In genomic region chr12:109250523-109250922, GRCh38 we compare ENCODE assay signal across 17 cellular contexts. TPM values are rescaled to one million over a fixed set of nuclear protein-coding genes. Genes with fewer than 3 reads are reported as not detected.
DNase-seq lines count a peak whose midpoint lies in the region; ATAC-seq and TF ChIP-seq lines count a peak whose summit lies in the region.
"Had no signal": no experiment of that assay in that cellular context is flagged by ENCODE, and none has a peak within 500 bp of the region (broad histone marks: within the 10 kb centered on the region; RNA-seq: fewer than 3 reads in every experiment).

No MANE protein-coding gene starts in this region.

- H3K4me3 Mint-ChIP-seq in activated T-cell treated with anti-CD3 and anti-CD28 coated beads, Interleukin-2, amount 50 U/mL, for 24 hours = no peak overlapping the region
- H3K4me3 Mint-ChIP-seq in activated T-helper 2 cell treated with anti-CD3 and anti-CD28 coated beads, Interferon-gamma antibody, Interleukin-2, Interleukin-4, amounts not matched to agents 10 μg/mL and 5 μg/mL and 100 μg/mL, durations not matched to agents 14 hours and 24 hours and 36 hours (ENCODE audit: low read depth) = no peak overlapping the region
- no peak overlapping the region for H3K4me3 Mint-ChIP-seq in mesothelial cell of epicardium
- H3K4me3 Mint-ChIP-seq: CD8-positive, alpha-beta memory T cell; GM23338; IgD-negative memory B cell had no signal

- H3K36me3 ChIP-seq in A673 (ENCODE audit: insufficient read depth, low read length, poor library complexity, severe bottlenecking) = no peaks in the 10 kb centered on the region

- no peak for TF ChIP-seq RAD21 in Ishikawa (IDR thresholded peaks at IDR 0.05; ENCODE audit: low read depth)

- H3K9me3 Mint-ChIP-seq in activated T-cell treated with anti-CD3 and anti-CD28 coated beads, Interleukin-2, amount 50 U/mL, for 24 hours = peaks cover 18% of the 10 kb centered on the region
- peaks cover 28% of the 10 kb centered on the region for H3K9me3 Mint-ChIP-seq in activated T-helper 2 cell treated with anti-CD3 and anti-CD28 coated beads, Interferon-gamma antibody, Interleukin-2, Interleukin-4, amounts not matched to agents 10 μg/mL and 5 μg/mL and 100 μg/mL, durations not matched to agents 14 hours and 24 hours and 36 hours
- peaks cover 11% of the 10 kb centered on the region for H3K9me3 Mint-ChIP-seq in mesothelial cell of epicardium

- no peak for TF ChIP-seq CTCF in mesothelial cell of epicardium (IDR thresholded peaks at IDR 0.05; ENCODE audit: unreplicated experiment)
- no peak for TF ChIP-seq CTCF in A673 (conservative IDR thresholded peaks at IDR 0.05; ENCODE audit: low read depth, low read length)

- H3K4me3 ChIP-seq in A673 (ENCODE audit: low read depth, low read length, poor library complexity, severe bottlenecking) = no peak overlapping the region
- H3K4me3 ChIP-seq: A549, BLaER1, GM23338 had no signal

- no peak overlapping the region for H3K27ac ChIP-seq in A673 (ENCODE audit: low read depth, low read length, poor library complexity, severe bottlenecking)
- H3K27ac ChIP-seq: A549, BLaER1 had no signal

- intact Hi-C loops in activated T-helper 2 cell treated with anti-CD3 and anti-CD28 coated beads, Interferon-gamma antibody, Interleukin-2, Interleukin-4, amounts not matched to agents 10 μg/mL and 5 μg/mL and 100 μg/mL, durations not matched to agents 14 hours and 24 hours and 36 hours (cut with micrococcal nuclease) = no loop called here
- intact Hi-C loops in A673 (cut with micrococcal nuclease; ENCODE audit: unreplicated experiment) = no loop called here

- no peak for ATAC-seq in GM21423 (IDR thresholded peaks at IDR 0.05; ENCODE audit: unreplicated experiment)
- ATAC-seq: A549, GM23338 had no signal

- CTCF ChIA-PET in A673 (lab: Charles Lee) = no interaction called here

- no peaks in the 10 kb centered on the region for H3K27me3 Mint-ChIP-seq in activated T-cell treated with anti-CD3 and anti-CD28 coated beads, Interleukin-2, amount 50 U/mL, for 24 hours
- H3K27me3 Mint-ChIP-seq in activated T-helper 2 cell treated with anti-CD3 and anti-CD28 coated beads, Interferon-gamma antibody, Interleukin-2, Interleukin-4, amounts not matched to agents 10 μg/mL and 5 μg/mL and 100 μg/mL, durations not matched to agents 14 hours and 24 hours and 36 hours (ENCODE audit: low read depth) = no peaks in the 10 kb centered on the region
- H3K27me3 Mint-ChIP-seq in mesothelial cell of epicardium (ENCODE audit: low read depth) = no peaks in the 10 kb centered on the region
- H3K27me3 Mint-ChIP-seq: CD8-positive, alpha-beta memory T cell; IgD-negative memory B cell had no signal

- in situ Hi-C loops in ACHN (cut with HindIII; ENCODE audit: low pct_ligation_motif_present, low pct_unique_long_range_greater_than_20kb, low sequenced_read_pairs) = no loop called here

- H3K4me1 ChIP-seq in A673 (ENCODE audit: insufficient read depth, low read length, poor library complexity, severe bottlenecking) = no peaks in the 10 kb centered on the region
- H3K4me1 ChIP-seq: BLaER1 had no signal

- peaks cover 4% of the 10 kb centered on the region for H3K9me3 ChIP-seq in A673 (ENCODE audit: low read depth, low read length, poor library complexity, severe bottlenecking)
- H3K9me3 ChIP-seq: Caco-2 had no signal

- no TSS peak for BruUV-seq in A673 (replicated peaks; lab: Mats Ljungman, UMichigan)

- DNase-seq in activated T-cell treated with anti-CD3 and anti-CD28 coated beads, Interleukin-2, amount 50 U/mL, for 24 hours = no peak
- no peak for DNase-seq in activated T-cell treated with anti-CD3 and anti-CD28 coated beads, Interleukin-2, amount 50 U/mL, for 48 hours
- no peak for DNase-seq in activated T-helper 2 cell treated with anti-CD3 and anti-CD28 coated beads, Interferon-gamma antibody, Interleukin-2, Interleukin-4, amounts not matched to agents 10 μg/mL and 5 μg/mL and 100 μg/mL, durations not matched to agents 14 hours and 24 hours and 36 hours (ENCODE audit: low spot score)
- DNase-seq in mesothelial cell of epicardium (ENCODE audit: low spot score in 2 of 2, unreplicated experiment in 2 of 2) (no peak), A673 (ENCODE audit: low spot score) (no peak), ACHN (no peak)
- DNase-seq: AML-193; Caco-2; CD8-positive, alpha-beta memory T cell; H7 had no signal

- peak overlapping the region; percentile 4 for H3K27ac Mint-ChIP-seq in activated T-cell treated with anti-CD3 and anti-CD28 coated beads, Interleukin-2, amount 50 U/mL, for 24 hours
- peak overlapping the region; percentile 2 for H3K27ac Mint-ChIP-seq in activated T-helper 2 cell treated with anti-CD3 and anti-CD28 coated beads, Interferon-gamma antibody, Interleukin-2, Interleukin-4, amounts not matched to agents 10 μg/mL and 5 μg/mL and 100 μg/mL, durations not matched to agents 14 hours and 24 hours and 36 hours
- peak overlapping the region; percentile 10 for H3K27ac Mint-ChIP-seq in mesothelial cell of epicardium
- H3K27ac Mint-ChIP-seq: GM23338 had no signal

- peaks cover 5% of the 10 kb centered on the region for H3K4me1 Mint-ChIP-seq in activated T-cell treated with anti-CD3 and anti-CD28 coated beads, Interleukin-2, amount 50 U/mL, for 24 hours (ENCODE audit: low read depth)
- peaks cover 25% of the 10 kb centered on the region for H3K4me1 Mint-ChIP-seq in activated T-helper 2 cell treated with anti-CD3 and anti-CD28 coated beads, Interferon-gamma antibody, Interleukin-2, Interleukin-4, amounts not matched to agents 10 μg/mL and 5 μg/mL and 100 μg/mL, durations not matched to agents 14 hours and 24 hours and 36 hours (ENCODE audit: low read depth)
- H3K4me1 Mint-ChIP-seq in mesothelial cell of epicardium = peaks cover 13% of the 10 kb centered on the region
- H3K4me1 Mint-ChIP-seq: CD8-positive, alpha-beta memory T cell; GM23338; IgD-negative memory B cell had no signal

- H3K36me3 Mint-ChIP-seq in activated T-cell treated with anti-CD3 and anti-CD28 coated beads, Interleukin-2, amount 50 U/mL, for 24 hours (ENCODE audit: low read depth) = peaks cover 69% of the 10 kb centered on the region
- H3K36me3 Mint-ChIP-seq in activated T-helper 2 cell treated with anti-CD3 and anti-CD28 coated beads, Interferon-gamma antibody, Interleukin-2, Interleukin-4, amounts not matched to agents 10 μg/mL and 5 μg/mL and 100 μg/mL, durations not matched to agents 14 hours and 24 hours and 36 hours (ENCODE audit: low read depth) = peaks cover 35% of the 10 kb centered on the region
- peaks cover 29% of the 10 kb centered on the region for H3K36me3 Mint-ChIP-seq in mesothelial cell of epicardium

- no peaks in the 10 kb centered on the region for H3K27me3 ChIP-seq in A673 (replicated peaks; ENCODE audit: insufficient read depth, low read depth, low read length, poor library complexity)
- H3K27me3 ChIP-seq: BLaER1 had no signal

- POLR2A ChIA-PET in A673 (lab: Charles Lee; ENCODE audit: low non-redundant PET) = no interaction called here

- no peak for TF ChIP-seq EP300 in Ishikawa (IDR thresholded peaks at IDR 0.05; ENCODE audit: borderline replicate concordance)

TF ChIP-seq in Ishikawa, 13 proteins besides CTCF, POLR2A, EP300 and RAD21:
- no peak for TF ChIP-seq TAF1 (IDR thresholded peaks at IDR 0.05; ENCODE audit: low read depth)
- TF ChIP-seq, protein P1, sequence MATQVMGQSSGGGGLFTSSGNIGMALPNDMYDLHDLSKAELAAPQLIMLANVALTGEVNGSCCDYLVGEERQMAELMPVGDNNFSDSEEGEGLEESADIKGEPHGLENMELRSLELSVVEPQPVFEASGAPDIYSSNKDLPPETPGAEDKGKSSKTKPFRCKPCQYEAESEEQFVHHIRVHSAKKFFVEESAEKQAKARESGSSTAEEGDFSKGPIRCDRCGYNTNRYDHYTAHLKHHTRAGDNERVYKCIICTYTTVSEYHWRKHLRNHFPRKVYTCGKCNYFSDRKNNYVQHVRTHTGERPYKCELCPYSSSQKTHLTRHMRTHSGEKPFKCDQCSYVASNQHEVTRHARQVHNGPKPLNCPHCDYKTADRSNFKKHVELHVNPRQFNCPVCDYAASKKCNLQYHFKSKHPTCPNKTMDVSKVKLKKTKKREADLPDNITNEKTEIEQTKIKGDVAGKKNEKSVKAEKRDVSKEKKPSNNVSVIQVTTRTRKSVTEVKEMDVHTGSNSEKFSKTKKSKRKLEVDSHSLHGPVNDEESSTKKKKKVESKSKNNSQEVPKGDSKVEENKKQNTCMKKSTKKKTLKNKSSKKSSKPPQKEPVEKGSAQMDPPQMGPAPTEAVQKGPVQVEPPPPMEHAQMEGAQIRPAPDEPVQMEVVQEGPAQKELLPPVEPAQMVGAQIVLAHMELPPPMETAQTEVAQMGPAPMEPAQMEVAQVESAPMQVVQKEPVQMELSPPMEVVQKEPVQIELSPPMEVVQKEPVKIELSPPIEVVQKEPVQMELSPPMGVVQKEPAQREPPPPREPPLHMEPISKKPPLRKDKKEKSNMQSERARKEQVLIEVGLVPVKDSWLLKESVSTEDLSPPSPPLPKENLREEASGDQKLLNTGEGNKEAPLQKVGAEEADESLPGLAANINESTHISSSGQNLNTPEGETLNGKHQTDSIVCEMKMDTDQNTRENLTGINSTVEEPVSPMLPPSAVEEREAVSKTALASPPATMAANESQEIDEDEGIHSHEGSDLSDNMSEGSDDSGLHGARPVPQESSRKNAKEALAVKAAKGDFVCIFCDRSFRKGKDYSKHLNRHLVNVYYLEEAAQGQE (IDR thresholded peaks at IDR 0.05; ENCODE audit: low read depth) = no peak
- TF ChIP-seq CREB1 (IDR thresholded peaks at IDR 0.05; ENCODE audit: low read depth) = no peak
- no peak for TF ChIP-seq MAX (IDR thresholded peaks at IDR 0.05)
- TF ChIP-seq EGR1 (IDR thresholded peaks at IDR 0.05) = no peak
- no peak for TF ChIP-seq FOXM1 (IDR thresholded peaks at IDR 0.05; ENCODE audit: borderline replicate concordance, low read depth)
- peak; percentile 35; the same call in 1 of the 2 replicates for TF ChIP-seq NFIC (IDR thresholded peaks at IDR 0.05)
- TF ChIP-seq USF1 (IDR thresholded peaks at IDR 0.05) = no peak
TF ChIP-seq in Ishikawa: peak in this region for 1.

RNA-seq across cellular contexts. Expression of gene FOXN4, which starts 58.6 kb away (rescaled TPM):
- total RNA-seq in activated T-helper 2 cell treated with anti-CD3 and anti-CD28 coated beads, Interferon-gamma antibody, Interleukin-2, Interleukin-4, amounts not matched to agents 10 μg/mL and 5 μg/mL and 100 μg/mL, durations not matched to agents 14 hours and 24 hours and 36 hours = not detected in 2 replicates
- 0.11 TPM in 1 of 3 replicates, not detected in the others for total RNA-seq in mesothelial cell of epicardium
- total RNA-seq in A673 (2021) = not detected in 2 replicates
- total RNA-seq: CD8-positive, alpha-beta memory T cell; HT-29 had no signal
